Comparison of ENCODE assay signal across 10 cellular contexts in the genomic region with DNA sequence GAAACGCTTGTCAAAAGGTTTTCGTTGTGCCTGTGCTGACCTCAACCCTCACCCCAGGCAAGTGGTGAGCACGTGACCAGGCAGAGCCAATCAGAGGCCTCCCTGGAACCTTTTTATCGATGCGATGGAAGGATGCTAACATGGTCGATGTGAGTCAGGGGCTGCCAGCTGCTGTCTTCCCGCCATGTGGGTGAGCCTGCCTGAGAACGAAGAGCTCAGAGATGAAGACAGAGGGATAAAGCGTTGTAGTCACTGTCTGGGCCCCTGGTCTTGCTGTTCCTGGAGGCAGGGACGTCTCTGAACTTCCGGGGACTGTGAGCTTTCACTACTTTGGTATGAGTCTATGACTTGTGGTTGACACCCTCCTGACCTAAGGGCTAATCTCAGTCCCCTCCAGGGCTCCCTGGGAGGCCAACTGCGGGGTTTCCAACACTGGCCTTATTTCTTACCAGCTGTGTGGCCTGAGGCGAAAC. TPM values are rescaled to one million over a fixed set of nuclear protein-coding genes. Genes with fewer than 3 reads are reported as not detected.
DNase-seq lines count a peak whose midpoint lies in the region; ATAC-seq and TF ChIP-seq lines count a peak whose summit lies in the region.
"Had no signal": no experiment of that assay in that cellular context is flagged by ENCODE, and none has a peak within 500 bp of the region (broad histone marks: within the 10 kb centered on the region; RNA-seq: fewer than 3 reads in every experiment).

No MANE protein-coding gene starts in this region.

- H2BK12ac ChIP-seq in H9 (ENCODE audit: insufficient read length, low read depth, low read length) = no peak overlapping the region

- peak; percentile 80 for ATAC-seq in effector memory CD8-positive, alpha-beta T cell (replicated peaks)
- ATAC-seq in HG02970 (IDR thresholded peaks at IDR 0.05; ENCODE audit: low FRiP score, unreplicated experiment) = no peak

- H2BK5ac ChIP-seq in H9 (ENCODE audit: insufficient read length, low read length) = no peak overlapping the region

- POLR2A ChIA-PET in activated CD4-positive, alpha-beta T cell treated with anti-CD3 and anti-CD28 coated beads, Interleukin-2, amount 10 ng/mL, durations not matched to agents 7 days and 5 days (lab: Charles Lee) = no interaction called here

- peaks cover 3% of the 10 kb centered on the region for H3K27me3 Mint-ChIP-seq in H9 (ENCODE audit: low read depth)
- no peaks in the 10 kb centered on the region for H3K27me3 Mint-ChIP-seq in activated CD4-positive, alpha-beta T cell treated with anti-CD3 and anti-CD28 coated beads, Interleukin-2, amount 10 ng/mL, durations not matched to agents 7 days and 5 days
- H3K27me3 Mint-ChIP-seq in effector memory CD8-positive, alpha-beta T cell = no peaks in the 10 kb centered on the region

- peaks cover 19% of the 10 kb centered on the region in 2 experiments for H3K4me1 Mint-ChIP-seq in H9
- peaks cover 31% of the 10 kb centered on the region for H3K4me1 Mint-ChIP-seq in activated CD4-positive, alpha-beta T cell treated with anti-CD3 and anti-CD28 coated beads, Interleukin-2, amount 10 ng/mL, durations not matched to agents 7 days and 5 days
- peaks cover 32% of the 10 kb centered on the region in 2 donors for H3K4me1 Mint-ChIP-seq in effector memory CD8-positive, alpha-beta T cell (ENCODE audit: low read depth in 2 of 2)

- H3K4me2 ChIP-seq in H9 (ENCODE audit: insufficient read depth, insufficient read length, low read length) = no peak overlapping the region

- H3K9me3 Mint-ChIP-seq in H9 = peaks cover 13 to 16% of the 10 kb centered on the region in 2 experiments; a peak in 4 of 5 replicates
- H3K9me3 Mint-ChIP-seq in activated CD4-positive, alpha-beta T cell treated with anti-CD3 and anti-CD28 coated beads, Interleukin-2, amount 10 ng/mL, durations not matched to agents 7 days and 5 days = peaks cover 19% of the 10 kb centered on the region
- peaks cover 2 to 8% of the 10 kb centered on the region in 2 donors for H3K9me3 Mint-ChIP-seq in effector memory CD8-positive, alpha-beta T cell

- H3K4ac ChIP-seq in H9 (ENCODE audit: low read depth, low read length) = no peak overlapping the region

- H3K9me3 ChIP-seq in H9 (ENCODE audit: control insufficient read depth, low read depth, low read length) (no peaks in the 10 kb centered on the region), spleen (peaks cover 6 to 17% (median 15%) of the 10 kb centered on the region in 8 donors)

- no peak overlapping the region for H2AK5ac ChIP-seq in H9 (ENCODE audit: insufficient read length, low read length)

- H3K27ac Mint-ChIP-seq in H9 = peak overlapping the region in 1 of 3 experiments; percentile 46; a peak in 1 of 7 replicates
- peak overlapping the region; percentile 65 for H3K27ac Mint-ChIP-seq in activated CD4-positive, alpha-beta T cell treated with anti-CD3 and anti-CD28 coated beads, Interleukin-2, amount 10 ng/mL, durations not matched to agents 7 days and 5 days
- H3K27ac Mint-ChIP-seq in effector memory CD8-positive, alpha-beta T cell = peak overlapping the region; percentile 86 to 94

- H3K23me2 ChIP-seq in H9 (ENCODE audit: insufficient read length, low read depth, low read length, poor library complexity, severe bottlenecking) = no peaks in the 10 kb centered on the region

- no peak overlapping the region for H3K4me3 Mint-ChIP-seq in H9
- peak overlapping the region; percentile 40 for H3K4me3 Mint-ChIP-seq in activated CD4-positive, alpha-beta T cell treated with anti-CD3 and anti-CD28 coated beads, Interleukin-2, amount 10 ng/mL, durations not matched to agents 7 days and 5 days
- peak overlapping the region; percentile 75 to 89 for H3K4me3 Mint-ChIP-seq in effector memory CD8-positive, alpha-beta T cell

- no peak overlapping the region for H3K23ac ChIP-seq in H9 (ENCODE audit: insufficient read length, low read depth, low read length)

- H3K9ac ChIP-seq in H9 (ENCODE audit: extremely low read depth, insufficient read length, low read length) = no peak overlapping the region

- TF ChIP-seq POLR2A in spleen (IDR thresholded peaks at IDR 0.05) = no peak

- TF ChIP-seq CTCF in H9 (conservative IDR thresholded peaks at IDR 0.05) (no peak), spleen (IDR thresholded peaks at IDR 0.05 in 8 of 11, conservative IDR thresholded peaks at IDR 0.05 in 3 of 11) (no peak)

- no peak overlapping the region for H4K91ac ChIP-seq in H9 (ENCODE audit: insufficient read length, low read depth, low read length)

- no peaks in the 10 kb centered on the region; the same call in 1 of the 2 replicates for H3K4me1 ChIP-seq in H9 (ENCODE audit: insufficient read depth, low read length)
- peaks cover 0 to 53% (median 9%) of the 10 kb centered on the region in 6 donors for H3K4me1 ChIP-seq in spleen

- H3K27me3 ChIP-seq in H9 (ENCODE audit: insufficient read depth, low read length) (no peaks in the 10 kb centered on the region), spleen (replicated peaks in 1 of 7) (no peaks in the 10 kb centered on the region)

- H4K5ac ChIP-seq in H9 (ENCODE audit: insufficient read length, low read depth, low read length) = no peak overlapping the region

- H3K56ac ChIP-seq in H9 (ENCODE audit: insufficient read length, low read depth, low read length) = no peak overlapping the region

- H3K4me3 ChIP-seq in spleen = peak overlapping the region in 2 of 8 donors; percentile 13 to 50

- CTCF ChIA-PET in activated CD4-positive, alpha-beta T cell treated with anti-CD3 and anti-CD28 coated beads, Interleukin-2, amount 10 ng/mL, durations not matched to agents 7 days and 5 days (lab: Charles Lee) = interaction anchor here (0.6 to 2.3 kb wide), 9 partner anchors 8 to 39 kb away, joined by 3 to 11 read pairs (median 4); a partner anchor contains a TSS

- H2BK120ac ChIP-seq in H9 (ENCODE audit: low read depth, low read length, poor library complexity, severe bottlenecking) = no peak overlapping the region

- no peak overlapping the region for H2AFZ ChIP-seq in H9 (ENCODE audit: low read length)

- no peaks in the 10 kb centered on the region for H3K79me2 ChIP-seq in H9 (ENCODE audit: insufficient read depth, low read length)

- no peaks in the 10 kb centered on the region for H4K20me1 ChIP-seq in H9 (ENCODE audit: control insufficient read depth, insufficient read depth, insufficient read length)

- WGBS in H9 (ENCODE audit: extremely low coverage, insufficient read length, low lambda C conversion rate) = no CpG with 5 or more reads among the region's 13 CpGs
- 63 to 71% (median 70%) methylated on average over 13 of the region's 13 CpGs for WGBS in spleen, 5 donors

- intact Hi-C loops in spleen (cut with DNase I; ENCODE audit: low total_unique reads) = no loop called here

- no peak overlapping the region for H2BK15ac ChIP-seq in H9 (ENCODE audit: low read depth, low read length)

- peaks cover 0 to 19% (median 12%) of the 10 kb centered on the region in 6 donors for H3K36me3 ChIP-seq in spleen

- H3K27ac ChIP-seq in H9 (ENCODE audit: insufficient read length, low read depth, low read length) (no peak overlapping the region), spleen (peak overlapping the region in 6 of 8 donors; percentile 4 to 66 (median 38))

- no peak overlapping the region for H3K18ac ChIP-seq in H9 (ENCODE audit: insufficient read length, low read depth, low read length)

- no peak overlapping the region for H3K14ac ChIP-seq in H9 (ENCODE audit: insufficient read depth, low read length)

- H2BK20ac ChIP-seq in H9 (ENCODE audit: low read depth, low read length, poor library complexity, severe bottlenecking) = no peak overlapping the region

- no peak overlapping the region for H4K8ac ChIP-seq in H9 (replicated peaks; ENCODE audit: insufficient read length, low read depth, low read length)

- H3K79me1 ChIP-seq in H9 (ENCODE audit: insufficient read depth, low read depth, low read length, poor library complexity, severe bottlenecking) = no peaks in the 10 kb centered on the region

- H3T11ph ChIP-seq in H9 (ENCODE audit: low read length) = no peak overlapping the region

- peaks cover 8 to 29% (median 17%) of the 10 kb centered on the region in 3 experiments; a peak in 6 of 7 replicates for H3K36me3 Mint-ChIP-seq in H9 (ENCODE audit: insufficient read depth in 1 of 3, low read depth in 3 of 3)
- peaks cover 43% of the 10 kb centered on the region for H3K36me3 Mint-ChIP-seq in activated CD4-positive, alpha-beta T cell treated with anti-CD3 and anti-CD28 coated beads, Interleukin-2, amount 10 ng/mL, durations not matched to agents 7 days and 5 days (ENCODE audit: low read depth)
- H3K36me3 Mint-ChIP-seq in effector memory CD8-positive, alpha-beta T cell (ENCODE audit: insufficient read depth) = no peaks in the 10 kb centered on the region

- DNase-seq in H9 = peak; percentile 85
- no peak for DNase-seq in activated CD4-positive, alpha-beta T cell treated with anti-CD3 and anti-CD28 coated beads, Interleukin-2, amount 10 ng/mL, durations not matched to agents 7 days and 5 days
- peak; percentile 48 to 69 (median 53) for DNase-seq in effector memory CD8-positive, alpha-beta T cell
- DNase-seq in spleen = no peak
- DNase-seq in AML-193 (lab: John Stamatoyannopoulos, UW) = no peak
- DNase-seq in LoVo (ENCODE audit: low spot score) = no peak
- no peak for DNase-seq in ureter (ENCODE audit: low spot score)
- DNase-seq: KG1, kidney had no signal

RNA-seq across cellular contexts. Expression of a gene that starts 18.6 kb away (rescaled TPM):
- total RNA-seq in H9 (2021) (207 and 215 TPM in 2 replicates), spleen (10 to 100 TPM; 28.4 to 64.6 (median 42.0) TPM), ureter (40.1 TPM)
- total RNA-seq in activated CD4-positive, alpha-beta T cell treated with anti-CD3 and anti-CD28 coated beads, Interleukin-2, amount 10 ng/mL, durations not matched to agents 7 days and 5 days = 10 to 100 TPM; 55.9 to 62.3 TPM
- 10 to 100 TPM in 2 of 3 donors, 1 to 10 TPM in 1; 9.0 to 17.1 (median 10.5) TPM for polyA plus RNA-seq in spleen

Comparison
In these comparisons a context has a peak if more than half of its experiments do, and no peak if none do; other contexts are left out.
1. DNase-seq: peak in H9 (single experiment) and effector memory CD8-positive, alpha-beta T cell (3 of 3); none in activated CD4-positive, alpha-beta T cell treated with anti-CD3 and anti-CD28 coated beads, Interleukin-2, amount 10 ng/mL, durations not matched to agents 7 days and 5 days (single experiment), spleen (single experiment), AML-193 (0 of 2), LoVo (single experiment) and ureter (single experiment).
2. H3K4me3 Mint-ChIP-seq: peak in activated CD4-positive, alpha-beta T cell treated with anti-CD3 and anti-CD28 coated beads, Interleukin-2, amount 10 ng/mL, durations not matched to agents 7 days and 5 days (single experiment) and effector memory CD8-positive, alpha-beta T cell (2 of 2); none in H9 (0 of 2).